In the genomic region with DNA sequence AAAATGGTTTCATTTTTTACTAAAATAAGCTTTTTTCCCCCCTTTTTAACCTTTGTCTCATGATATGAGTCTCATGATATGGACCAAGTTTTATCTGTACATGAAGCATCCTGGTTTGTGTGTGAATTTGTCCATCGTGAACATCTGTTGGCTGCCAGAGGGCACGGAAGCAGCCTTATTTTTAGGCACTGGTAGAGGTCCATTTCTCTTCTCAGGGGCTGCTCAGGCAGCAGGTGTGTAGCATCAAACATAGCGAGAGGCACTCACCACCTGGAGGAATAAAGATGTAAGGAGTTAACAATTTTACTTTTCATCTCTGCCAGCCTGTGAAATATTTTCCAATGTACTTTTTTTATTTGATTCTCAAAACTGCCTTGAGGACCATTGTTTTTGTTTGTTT, we compare ENCODE assay signal across 11 cellular contexts.
DNase-seq lines count a peak whose midpoint lies in the region; ATAC-seq and TF ChIP-seq lines count a peak whose summit lies in the region.
"Had no signal": no experiment of that assay in that cellular context is flagged by ENCODE, and none has a peak within 500 bp of the region (broad histone marks: within the 10 kb centered on the region; RNA-seq: fewer than 3 reads in every experiment).

No MANE protein-coding gene starts in this region.

- H3F3A ChIP-seq in SK-N-SH (replicated peaks; ENCODE audit: insufficient read depth) (peaks cover 9% of the 10 kb centered on the region), GM23248 (ENCODE audit: insufficient read depth) (peaks cover 19% of the 10 kb centered on the region), Loucy (ENCODE audit: low read depth) (no peaks in the 10 kb centered on the region)

- no peaks in the 10 kb centered on the region for H3K9me3 ChIP-seq in SK-N-SH
- H3K9me3 ChIP-seq in GM23248 (ENCODE audit: low read depth): no peaks in the 10 kb centered on the region
- H3K9me3 ChIP-seq in Loucy (ENCODE audit: insufficient read depth, low read depth, low read length): no peaks in the 10 kb centered on the region
- H3K9me3 ChIP-seq in spleen: no peaks in the 10 kb centered on the region

- H3K9me2 ChIP-seq in SK-N-SH (no peaks in the 10 kb centered on the region), GM23248 (ENCODE audit: insufficient read depth) (no peaks in the 10 kb centered on the region), Loucy (replicated peaks; ENCODE audit: low read depth, low read length) (no peaks in the 10 kb centered on the region)

- POLR2A ChIA-PET in SK-N-SH (lab: Yijun Ruan, JAX): no interaction called here

- H3K27me3 ChIP-seq in SK-N-SH (ENCODE audit: insufficient read depth): no peaks in the 10 kb centered on the region
- no peaks in the 10 kb centered on the region for H3K27me3 ChIP-seq in GM23248 (replicated peaks; ENCODE audit: insufficient read depth)
- no peaks in the 10 kb centered on the region for H3K27me3 ChIP-seq in Loucy (ENCODE audit: insufficient read depth, low read length, poor library complexity, severe bottlenecking)
- H3K27me3 ChIP-seq in spleen (replicated peaks in 1 of 7): no peaks in the 10 kb centered on the region
- H3K27me3 ChIP-seq: cardiac muscle cell had no signal

- no peak for TF ChIP-seq CTCF in SK-N-SH (IDR thresholded peaks at IDR 0.05)
- TF ChIP-seq CTCF in Loucy (conservative IDR thresholded peaks at IDR 0.05; ENCODE audit: low read length): no peak
- TF ChIP-seq CTCF in spleen (IDR thresholded peaks at IDR 0.05 in 8 of 11, conservative IDR thresholded peaks at IDR 0.05 in 3 of 11): no peak
- no peak for TF ChIP-seq CTCF in glutamatergic neuron (IDR thresholded peaks at IDR 0.05; ENCODE audit: partially characterized antibody, unreplicated experiment)

- peak overlapping the region; percentile 61; the same call in 1 of the 2 replicates for H3K4me2 ChIP-seq in SK-N-SH
- H3K4me2 ChIP-seq in GM23248 (ENCODE audit: unreplicated experiment): peak overlapping the region; percentile 72
- peak overlapping the region; percentile 23 for H3K4me2 ChIP-seq in Loucy (ENCODE audit: low read depth, low read length, poor library complexity, severe bottlenecking)

- H2AFZ ChIP-seq in SK-N-SH (ENCODE audit: low read depth) (no peak overlapping the region), GM23248 (peak overlapping the region; percentile 31), Loucy (ENCODE audit: low read length) (no peak overlapping the region)

- no peaks in the 10 kb centered on the region for H3K27me3 Mint-ChIP-seq in glutamatergic neuron (ENCODE audit: unreplicated experiment)

- in situ Hi-C loops in GM23248 (cut with MboI): no loop called here

- no peaks in the 10 kb centered on the region for H3K79me2 ChIP-seq in SK-N-SH (ENCODE audit: insufficient read depth)
- no peaks in the 10 kb centered on the region for H3K79me2 ChIP-seq in GM23248 (ENCODE audit: insufficient read depth)
- H3K79me2 ChIP-seq in Loucy (ENCODE audit: insufficient read depth, low read length): no peaks in the 10 kb centered on the region

- H3K9me3 Mint-ChIP-seq in glutamatergic neuron (ENCODE audit: unreplicated experiment): no peaks in the 10 kb centered on the region

- H3K9ac ChIP-seq in SK-N-SH (no peak overlapping the region), GM23248 (peak overlapping the region; percentile 25; the same call in 1 of the 2 replicates), Loucy (ENCODE audit: low read depth, low read length, poor library complexity, severe bottlenecking) (peak overlapping the region; percentile 18)

- no peak overlapping the region for H3K27ac Mint-ChIP-seq in glutamatergic neuron (ENCODE audit: unreplicated experiment)

- H3K4me1 Mint-ChIP-seq in glutamatergic neuron (ENCODE audit: low read depth, unreplicated experiment): peaks cover 4% of the 10 kb centered on the region

- peak overlapping the region in 1 of 2 experiments; percentile 75; a peak in 2 of 4 replicates for H3K27ac ChIP-seq in SK-N-SH (ENCODE audit: low read depth in 2 of 2, low read length in 1 of 2)
- no peak overlapping the region for H3K27ac ChIP-seq in GM23248
- peak overlapping the region; percentile 1 to 81 (median 68) for H3K27ac ChIP-seq in spleen
- H3K27ac ChIP-seq: 22Rv1, cardiac muscle cell had no signal

- no peak for TF ChIP-seq EP300 in SK-N-SH (IDR thresholded peaks at IDR 0.05; ENCODE audit: borderline replicate concordance in 1 of 2, low read depth in 1 of 2, low read length in 1 of 2)

- CTCF ChIA-PET in SK-N-SH (lab: Yijun Ruan, JAX): interaction anchor here (1.1 kb wide), 1 partner anchor 16 kb away, joined by 6 read pairs; no protein-coding TSS in a partner anchor

- ATAC-seq in SK-N-SH treated with all-trans-retinoic acid at 6 μM for 48 hours: no peak

- DNase-seq in SK-N-SH (no peak), GM23248 (peak; percentile 15), spleen (no peak), medulla oblongata (ENCODE audit: extremely low spot score) (no peak), glutamatergic neuron (no peak), NCI-H1694 treated with DMSO at 0.1 percent for 48 hours (lab: John Stamatoyannopoulos, UW) (no peak)
- DNase-seq: activated CD4-positive, CD25-positive, alpha-beta regulatory T cell treated with anti-CD3 and anti-CD28 coated beads, Interleukin-2, amount 50 U/mL, for 72 hours had no signal

- H3K4me3 ChIP-seq in SK-N-SH (ENCODE audit: low read depth in 2 of 2, low read length in 1 of 2) (no peak overlapping the region), GM23248 (peak overlapping the region; percentile 52), Loucy (ENCODE audit: low read length, poor library complexity, severe bottlenecking) (no peak overlapping the region), spleen (peak overlapping the region in 1 of 8 donors; percentile 21)
- H3K4me3 ChIP-seq: cardiac muscle cell had no signal

- H3K36me3 ChIP-seq in SK-N-SH (replicated peaks in 1 of 2; ENCODE audit: control insufficient read depth in 1 of 2, insufficient read depth in 2 of 2, low read length in 1 of 2) (no peaks in the 10 kb centered on the region), GM23248 (ENCODE audit: low read depth) (no peaks in the 10 kb centered on the region), Loucy (ENCODE audit: insufficient read depth, low read length) (no peaks in the 10 kb centered on the region), spleen (peaks cover 0 to 22% (median 0%) of the 10 kb centered on the region in 6 donors)
- H3K36me3 ChIP-seq: cardiac muscle cell had no signal

- no peak for TF ChIP-seq RAD21 in SK-N-SH (IDR thresholded peaks at IDR 0.05; ENCODE audit: low read length)

- no peaks in the 10 kb centered on the region for H4K20me1 ChIP-seq in SK-N-SH (ENCODE audit: insufficient read depth)
- no peaks in the 10 kb centered on the region for H4K20me1 ChIP-seq in GM23248 (ENCODE audit: insufficient read depth)
- H4K20me1 ChIP-seq in Loucy (ENCODE audit: insufficient read depth, low read length, poor library complexity, severe bottlenecking): no peaks in the 10 kb centered on the region

- 91% methylated on average over 3 of the region's 3 CpGs for WGBS in SK-N-SH (ENCODE audit: low lambda C conversion rate)
- 39 to 43% methylated on average over 3 of the region's 3 CpGs for WGBS in GM23248 (ENCODE audit: low coverage in 1 of 2, low lambda C conversion rate in 2 of 2, missing lambda C conversion rate in 2 of 2), 2 experiments
- WGBS in spleen, 5 donors: 43 to 79% (median 63%) methylated on average over 3 of the region's 3 CpGs

- intact Hi-C loops in spleen (cut with DNase I; ENCODE audit: low total_unique reads): no loop called here

- TF ChIP-seq POLR2A in spleen (IDR thresholded peaks at IDR 0.05): no peak

- H3K4me3 Mint-ChIP-seq in glutamatergic neuron (ENCODE audit: unreplicated experiment): no peak overlapping the region

- peaks cover 5 to 14% of the 10 kb centered on the region in 2 experiments; a peak in 2 of 4 replicates for H3K4me1 ChIP-seq in SK-N-SH (ENCODE audit: control insufficient read depth in 1 of 2, insufficient read depth in 2 of 2, low read depth in 1 of 2, low read length in 1 of 2)
- H3K4me1 ChIP-seq in GM23248 (ENCODE audit: insufficient read depth): peaks cover 24% of the 10 kb centered on the region
- H3K4me1 ChIP-seq in Loucy (ENCODE audit: insufficient read depth, low read length, poor library complexity, severe bottlenecking): peaks cover 42% of the 10 kb centered on the region
- H3K4me1 ChIP-seq in spleen: peaks cover 0 to 33% (median 16%) of the 10 kb centered on the region in 6 donors

- no peaks in the 10 kb centered on the region for H3K36me3 Mint-ChIP-seq in glutamatergic neuron (ENCODE audit: unreplicated experiment)

TF ChIP-seq in SK-N-SH, 30 proteins besides CTCF, POLR2A, EP300 and RAD21:
- TF ChIP-seq, protein P1, sequence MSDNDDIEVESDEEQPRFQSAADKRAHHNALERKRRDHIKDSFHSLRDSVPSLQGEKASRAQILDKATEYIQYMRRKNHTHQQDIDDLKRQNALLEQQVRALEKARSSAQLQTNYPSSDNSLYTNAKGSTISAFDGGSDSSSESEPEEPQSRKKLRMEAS (IDR thresholded peaks at IDR 0.05; ENCODE audit: low read depth): no peak
TF ChIP-seq in SK-N-SH: peak in this region for 0.

TF ChIP-seq in SK-N-SH treated with all-trans-retinoic acid at 6 μM for 48 hours, 23 proteins besides CTCF, POLR2A, EP300 and RAD21 (continues in another document):
- TF ChIP-seq ARNTL (CRISPR knock-in tag; IDR thresholded peaks at IDR 0.05; ENCODE audit: borderline replicate concordance, low read depth) (no peak), PPARA (CRISPR knock-in tag; IDR thresholded peaks at IDR 0.05; ENCODE audit: borderline replicate concordance) (no peak), ESRRG (CRISPR knock-in tag; IDR thresholded peaks at IDR 0.05) (no peak), ZFP30 (CRISPR knock-in tag; IDR thresholded peaks at IDR 0.05) (no peak)
- TF ChIP-seq, protein P2, sequence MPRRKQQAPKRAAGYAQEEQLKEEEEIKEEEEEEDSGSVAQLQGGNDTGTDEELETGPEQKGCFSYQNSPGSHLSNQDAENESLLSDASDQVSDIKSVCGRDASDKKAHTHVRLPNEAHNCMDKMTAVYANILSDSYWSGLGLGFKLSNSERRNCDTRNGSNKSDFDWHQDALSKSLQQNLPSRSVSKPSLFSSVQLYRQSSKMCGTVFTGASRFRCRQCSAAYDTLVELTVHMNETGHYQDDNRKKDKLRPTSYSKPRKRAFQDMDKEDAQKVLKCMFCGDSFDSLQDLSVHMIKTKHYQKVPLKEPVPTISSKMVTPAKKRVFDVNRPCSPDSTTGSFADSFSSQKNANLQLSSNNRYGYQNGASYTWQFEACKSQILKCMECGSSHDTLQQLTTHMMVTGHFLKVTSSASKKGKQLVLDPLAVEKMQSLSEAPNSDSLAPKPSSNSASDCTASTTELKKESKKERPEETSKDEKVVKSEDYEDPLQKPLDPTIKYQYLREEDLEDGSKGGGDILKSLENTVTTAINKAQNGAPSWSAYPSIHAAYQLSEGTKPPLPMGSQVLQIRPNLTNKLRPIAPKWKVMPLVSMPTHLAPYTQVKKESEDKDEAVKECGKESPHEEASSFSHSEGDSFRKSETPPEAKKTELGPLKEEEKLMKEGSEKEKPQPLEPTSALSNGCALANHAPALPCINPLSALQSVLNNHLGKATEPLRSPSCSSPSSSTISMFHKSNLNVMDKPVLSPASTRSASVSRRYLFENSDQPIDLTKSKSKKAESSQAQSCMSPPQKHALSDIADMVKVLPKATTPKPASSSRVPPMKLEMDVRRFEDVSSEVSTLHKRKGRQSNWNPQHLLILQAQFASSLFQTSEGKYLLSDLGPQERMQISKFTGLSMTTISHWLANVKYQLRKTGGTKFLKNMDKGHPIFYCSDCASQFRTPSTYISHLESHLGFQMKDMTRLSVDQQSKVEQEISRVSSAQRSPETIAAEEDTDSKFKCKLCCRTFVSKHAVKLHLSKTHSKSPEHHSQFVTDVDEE (CRISPR knock-in tag; IDR thresholded peaks at IDR 0.05): no peak
